7 cellular contexts compared by ENCODE assay signal in the genomic region with DNA sequence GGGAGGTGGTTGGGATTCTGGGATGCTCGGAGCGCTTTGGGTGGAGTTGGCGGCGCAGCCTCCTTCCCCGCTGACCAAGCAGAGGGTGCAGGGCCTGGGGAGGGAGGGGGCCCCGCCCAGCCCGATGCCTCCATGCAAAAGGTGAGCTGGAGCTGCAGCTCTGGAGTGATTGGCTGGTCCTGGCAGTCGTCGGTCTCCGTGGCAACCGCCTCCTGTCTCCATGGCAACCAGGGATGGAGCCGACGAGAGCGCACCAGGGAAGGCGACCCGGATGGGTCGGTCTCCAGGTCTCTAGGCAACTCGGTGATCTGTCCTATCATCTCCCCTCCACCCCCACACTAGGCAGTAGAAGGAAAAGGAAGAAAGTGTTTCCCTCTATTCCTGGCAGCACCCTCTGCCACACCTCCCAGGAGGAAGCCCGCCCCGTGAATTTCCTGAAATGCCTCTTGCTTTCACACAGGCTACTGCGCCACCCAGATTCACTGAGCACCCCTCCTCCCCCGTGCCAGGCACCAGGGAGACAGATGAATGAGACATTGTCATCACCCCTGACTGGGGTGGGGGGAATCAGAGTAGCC. TPM values are rescaled to one million over a fixed set of nuclear protein-coding genes. Genes with fewer than 3 reads are reported as not detected.
DNase-seq lines count a peak whose midpoint lies in the region; FAIRE-seq and TF ChIP-seq lines count a peak whose summit lies in the region.

No MANE protein-coding gene starts in this region.

- peak overlapping the region; percentile 64 for H3K4me3 Mint-ChIP-seq in activated T-helper 2 cell treated with anti-CD3 and anti-CD28 coated beads, Interferon-gamma antibody, Interleukin-2, Interleukin-4, amounts not matched to agents 10 μg/mL and 5 μg/mL and 100 μg/mL, durations not matched to agents 14 hours and 24 hours and 36 hours (ENCODE audit: low read depth)

- peaks cover 26% of the 10 kb centered on the region for H3K27me3 Mint-ChIP-seq in activated T-helper 2 cell treated with anti-CD3 and anti-CD28 coated beads, Interferon-gamma antibody, Interleukin-2, Interleukin-4, amounts not matched to agents 10 μg/mL and 5 μg/mL and 100 μg/mL, durations not matched to agents 14 hours and 24 hours and 36 hours (ENCODE audit: low read depth)

- WGBS in esophagus squamous epithelium, 2 donors: 3% methylated on average over 11 of the region's 22 CpGs; no CpG with 5 or more reads in 1 of the 2 donors

- DNase-seq in H54 (ENCODE audit: insufficient read length, low spot score) (peak; percentile 94), NCI-H774 (lab: John Stamatoyannopoulos, UW) (peak; percentile 73), esophagus squamous epithelium (lab: John Stamatoyannopoulos, UW) (no peak), foreskin melanocyte (no peak)
- DNase-seq in activated T-helper 2 cell treated with anti-CD3 and anti-CD28 coated beads, Interferon-gamma antibody, Interleukin-2, Interleukin-4, amounts not matched to agents 10 μg/mL and 5 μg/mL and 100 μg/mL, durations not matched to agents 14 hours and 24 hours and 36 hours (ENCODE audit: low spot score): peak; percentile 64
- DNase-seq in stimulated activated CD8-positive, alpha-beta memory T cell treated with anti-CD3 and anti-CD28 coated beads, Interleukin-7, amount 100 ng/mL, for 4 hours (ENCODE audit: low read depth in 2 of 2): peak; percentile 27 to 38

- FAIRE-seq in H54 (lab: Jason Lieb, UNC): no peak

- no peak for TF ChIP-seq POLR2A in H54 (IDR thresholded peaks at IDR 0.05; ENCODE audit: low read depth, low read length)
- TF ChIP-seq POLR2A in esophagus squamous epithelium (IDR thresholded peaks at IDR 0.05): no peak

- H3K9me3 ChIP-seq in esophagus squamous epithelium: no peaks in the 10 kb centered on the region
- no peaks in the 10 kb centered on the region for H3K9me3 ChIP-seq in mucosa of stomach (ENCODE audit: control insufficient read depth, low read length)

- peaks cover 9% of the 10 kb centered on the region for H3K4me1 Mint-ChIP-seq in activated T-helper 2 cell treated with anti-CD3 and anti-CD28 coated beads, Interferon-gamma antibody, Interleukin-2, Interleukin-4, amounts not matched to agents 10 μg/mL and 5 μg/mL and 100 μg/mL, durations not matched to agents 14 hours and 24 hours and 36 hours (ENCODE audit: low read depth)

- peak overlapping the region; percentile 52 to 85 (median 68) for H3K27ac ChIP-seq in esophagus squamous epithelium

- H3K36me3 ChIP-seq in esophagus squamous epithelium (no peaks in the 10 kb centered on the region), mucosa of stomach (ENCODE audit: control insufficient read depth, insufficient read depth, low read length) (no peaks in the 10 kb centered on the region)

- intact Hi-C loops in activated T-helper 2 cell treated with anti-CD3 and anti-CD28 coated beads, Interferon-gamma antibody, Interleukin-2, Interleukin-4, amounts not matched to agents 10 μg/mL and 5 μg/mL and 100 μg/mL, durations not matched to agents 14 hours and 24 hours and 36 hours (cut with micrococcal nuclease): no loop called here
- intact Hi-C loops in esophagus squamous epithelium (cut with DNase I): no loop called here

- no peak for TF ChIP-seq CTCF in esophagus squamous epithelium (IDR thresholded peaks at IDR 0.05)

- H3K4me1 ChIP-seq in esophagus squamous epithelium (peaks cover 0 to 31% (median 4%) of the 10 kb centered on the region in 3 donors), mucosa of stomach (ENCODE audit: control insufficient read depth, insufficient read depth, low read length) (no peaks in the 10 kb centered on the region)

- H3K27me3 ChIP-seq in esophagus squamous epithelium: peaks cover 0 to 23% (median 0%) of the 10 kb centered on the region in 4 donors
- peaks cover 17% of the 10 kb centered on the region for H3K27me3 ChIP-seq in mucosa of stomach (ENCODE audit: control insufficient read depth, insufficient read depth, low read length)

- H3K36me3 Mint-ChIP-seq in activated T-helper 2 cell treated with anti-CD3 and anti-CD28 coated beads, Interferon-gamma antibody, Interleukin-2, Interleukin-4, amounts not matched to agents 10 μg/mL and 5 μg/mL and 100 μg/mL, durations not matched to agents 14 hours and 24 hours and 36 hours (ENCODE audit: low read depth): peaks cover 3% of the 10 kb centered on the region

- H3K4me3 ChIP-seq in esophagus squamous epithelium (peak overlapping the region; percentile 28 to 71 (median 56)), mucosa of stomach (ENCODE audit: low read length) (peak overlapping the region; percentile 25)

- H3K9me3 Mint-ChIP-seq in activated T-helper 2 cell treated with anti-CD3 and anti-CD28 coated beads, Interferon-gamma antibody, Interleukin-2, Interleukin-4, amounts not matched to agents 10 μg/mL and 5 μg/mL and 100 μg/mL, durations not matched to agents 14 hours and 24 hours and 36 hours: peaks cover 4% of the 10 kb centered on the region

- H3K9ac ChIP-seq in mucosa of stomach (ENCODE audit: low read length): peak overlapping the region; percentile 50

- no peak overlapping the region for H3K27ac Mint-ChIP-seq in activated T-helper 2 cell treated with anti-CD3 and anti-CD28 coated beads, Interferon-gamma antibody, Interleukin-2, Interleukin-4, amounts not matched to agents 10 μg/mL and 5 μg/mL and 100 μg/mL, durations not matched to agents 14 hours and 24 hours and 36 hours

RNA-seq across cellular contexts. Expression of gene NACAD, which starts 0.6 kb away (rescaled TPM):
- 0.30 and 0.52 TPM in 2 replicates for total RNA-seq in activated T-helper 2 cell treated with anti-CD3 and anti-CD28 coated beads, Interferon-gamma antibody, Interleukin-2, Interleukin-4, amounts not matched to agents 10 μg/mL and 5 μg/mL and 100 μg/mL, durations not matched to agents 14 hours and 24 hours and 36 hours
- total RNA-seq in esophagus squamous epithelium: 1 to 10 TPM in 1 of 4 donors, under 1 TPM in 2, not detected in 1; 0.04 to 1.9 (median 0.62) TPM

RNA-seq across cellular contexts. Expression of gene TBRG4, which starts 22.1 kb away (rescaled TPM):
- total RNA-seq in activated T-helper 2 cell treated with anti-CD3 and anti-CD28 coated beads, Interferon-gamma antibody, Interleukin-2, Interleukin-4, amounts not matched to agents 10 μg/mL and 5 μg/mL and 100 μg/mL, durations not matched to agents 14 hours and 24 hours and 36 hours: 167 and 180 TPM in 2 replicates
- total RNA-seq in esophagus squamous epithelium: 10 to 100 TPM; 52.9 to 79.5 (median 65.4) TPM

Comparison
In these comparisons a context has a peak if more than half of its experiments do, and no peak if none do; other contexts are left out.
1. DNase-seq: peak in H54 (single experiment), NCI-H774 (single experiment), activated T-helper 2 cell treated with anti-CD3 and anti-CD28 coated beads, Interferon-gamma antibody, Interleukin-2, Interleukin-4, amounts not matched to agents 10 μg/mL and 5 μg/mL and 100 μg/mL, durations not matched to agents 14 hours and 24 hours and 36 hours (single experiment) and stimulated activated CD8-positive, alpha-beta memory T cell treated with anti-CD3 and anti-CD28 coated beads, Interleukin-7, amount 100 ng/mL, for 4 hours (2 of 2); none in esophagus squamous epithelium (single experiment) and foreskin melanocyte (single experiment).